In genomic region chr7:130273863-130274262, GRCh38 we compare ENCODE assay signal across 10 cellular contexts. TPM values are rescaled to one million over a fixed set of nuclear protein-coding genes. Genes with fewer than 3 reads are reported as not detected.
DNase-seq lines count a peak whose midpoint lies in the region; ATAC-seq, FAIRE-seq and TF ChIP-seq lines count a peak whose summit lies in the region.
"Had no signal": no experiment of that assay in that cellular context is flagged by ENCODE, and none has a peak within 500 bp of the region (broad histone marks: within the 10 kb centered on the region; RNA-seq: fewer than 3 reads in every experiment).

No MANE protein-coding gene starts in this region.

- H4K5ac ChIP-seq in H1 (ENCODE audit: insufficient read length, low read depth, low read length): peak overlapping the region; percentile 18

- no peaks in the 10 kb centered on the region; the same call in 1 of the 2 replicates for H3K23me2 ChIP-seq in H1 (ENCODE audit: low read depth, low read length)

- TF ChIP-seq POLR2A in H1 (IDR thresholded peaks at IDR 0.05; ENCODE audit: control extremely low read depth in 1 of 2, low read depth in 2 of 2, low read length in 2 of 2): no peak

- no peaks in the 10 kb centered on the region for H3K27me3 Mint-ChIP-seq in neural crest cell (ENCODE audit: low read depth)

- no peak overlapping the region for H2BK20ac ChIP-seq in H1 (ENCODE audit: low read length)

- H4K20me1 ChIP-seq in H1 (replicated peaks in 1 of 2; ENCODE audit: control insufficient read depth in 1 of 2, insufficient read depth in 2 of 2, low read length in 2 of 2): no peaks in the 10 kb centered on the region

- peaks cover 71% of the 10 kb centered on the region for H3K4me1 Mint-ChIP-seq in neural crest cell

- no peaks in the 10 kb centered on the region for H3K79me1 ChIP-seq in H1 (ENCODE audit: low read depth, low read length)

- peak overlapping the region; percentile 90 for H3K4me3 Mint-ChIP-seq in neural crest cell

- no peak overlapping the region for H3K56ac ChIP-seq in H1 (replicated peaks; ENCODE audit: insufficient read length, low read depth, low read length)

- H3K27ac Mint-ChIP-seq in neural crest cell (ENCODE audit: unreplicated experiment): peak overlapping the region; percentile 96
- H3K27ac Mint-ChIP-seq: stimulated activated naive CD8-positive, alpha-beta T cell treated with anti-CD3 and anti-CD28 coated beads, Interleukin-15, Interleukin-2, amounts not matched to agents 100 ng/mL and 50 ng/mL, for 24 hours had no signal

- WGBS in H1 (ENCODE audit: extremely low coverage in 1 of 2, insufficient coverage in 1 of 2, insufficient read length in 1 of 2, insufficient replicate concordance in 2 of 2, low coverage in 1 of 2, low lambda C conversion rate in 2 of 2, missing lambda C conversion rate in 1 of 2), 2 experiments: 22% methylated on average over 6 of the region's 11 CpGs; no CpG with 5 or more reads in 1 of the 2 experiments

- peak overlapping the region in 3 of 4 experiments; percentile 13 to 54 (median 29); a peak in 6 of 8 replicates for H3K4me3 ChIP-seq in H1 (ENCODE audit: extremely low read depth in 1 of 4, insufficient read depth in 2 of 4, low read depth in 3 of 4, low read length in 4 of 4)

- peak overlapping the region; percentile 63 to 77 for H3K4me2 ChIP-seq in H1 (ENCODE audit: insufficient read depth in 1 of 2, low read depth in 2 of 2, low read length in 2 of 2)

- no peak overlapping the region for H2BK5ac ChIP-seq in H1 (ENCODE audit: low read depth, low read length)

- peaks cover 2% of the 10 kb centered on the region for H3K36me3 Mint-ChIP-seq in neural crest cell (ENCODE audit: low read depth)

- no peaks in the 10 kb centered on the region for H3K9me3 ChIP-seq in H1 (ENCODE audit: insufficient read depth in 2 of 2, low read depth in 1 of 2, low read length in 1 of 2)

- H3K4ac ChIP-seq in H1 (replicated peaks; ENCODE audit: insufficient read length, low read depth, low read length): no peak overlapping the region

- peak overlapping the region; percentile 16; the same call in 1 of the 2 replicates for H3K18ac ChIP-seq in H1 (ENCODE audit: extremely low read depth, low read length)

- no peak overlapping the region for H4K91ac ChIP-seq in H1 (replicated peaks; ENCODE audit: insufficient read length, low read length)

- H2BK12ac ChIP-seq in H1 (ENCODE audit: low read depth, low read length): no peak overlapping the region

- H4K8ac ChIP-seq in H1 (ENCODE audit: extremely low read depth, insufficient read depth, low read length): no peak overlapping the region

- no peak overlapping the region for H2BK15ac ChIP-seq in H1 (ENCODE audit: low read length)

- TF ChIP-seq CTCF in H1 (IDR thresholded peaks at IDR 0.05; ENCODE audit: control extremely low read depth in 1 of 3, insufficient read depth in 1 of 3, low read depth in 1 of 3, low read length in 3 of 3): no peak
- peak; percentile 30 for TF ChIP-seq CTCF in neural crest cell (conservative IDR thresholded peaks at IDR 0.05)

- no peak for TF ChIP-seq RAD21 in H1 (IDR thresholded peaks at IDR 0.05 in 1 of 2, conservative IDR thresholded peaks at IDR 0.05 in 1 of 2; ENCODE audit: low read depth in 2 of 2, low read length in 2 of 2)

- H3K23ac ChIP-seq in H1 (ENCODE audit: insufficient read length): no peak overlapping the region

- H3K9me3 Mint-ChIP-seq in neural crest cell: peaks cover 7% of the 10 kb centered on the region
- H3K9me3 Mint-ChIP-seq: stimulated activated naive CD8-positive, alpha-beta T cell treated with anti-CD3 and anti-CD28 coated beads, Interleukin-15, Interleukin-2, amounts not matched to agents 100 ng/mL and 50 ng/mL, for 24 hours had no signal

- peaks cover 6 to 27% (median 17%) of the 10 kb centered on the region in 4 experiments for H3K4me1 ChIP-seq in H1 (replicated peaks in 1 of 4; ENCODE audit: control insufficient read depth in 3 of 4, insufficient read depth in 4 of 4, low read length in 3 of 4)

- H3K36me3 ChIP-seq in H1 (ENCODE audit: control insufficient read depth in 2 of 4, insufficient read depth in 4 of 4, low read length in 3 of 4): no peaks in the 10 kb centered on the region

- no peak overlapping the region for H2AFZ ChIP-seq in H1 (ENCODE audit: low read length)

- H3K27ac ChIP-seq in H1 (ENCODE audit: low read depth, low read length): peak overlapping the region; percentile 55

- DNase-seq in EH (ENCODE audit: low read depth) (peak; percentile 51), NCI-H2081 treated with DMSO at 0.1 percent for 48 hours (lab: John Stamatoyannopoulos, UW) (peak; percentile 80), H1 (ENCODE audit: low read depth in 1 of 2, low spot score in 2 of 2) (no peak), neural crest cell (ENCODE audit: low read depth, low spot score) (no peak), ureter (ENCODE audit: low spot score) (no peak), AML-193 (lab: John Stamatoyannopoulos, UW) (no peak), ACHN (no peak)

- no peak for TF ChIP-seq EP300 in H1 (IDR thresholded peaks at IDR 0.05; ENCODE audit: borderline replicate concordance in 1 of 2, low read depth in 2 of 2, low read length in 2 of 2)

- FAIRE-seq in H1 (lab: Jason Lieb, UNC): no peak

- POLR2A ChIA-PET in H1 (lab: Charles Lee; ENCODE audit: partially characterized antibody): interaction anchor here (0.6 to 3.9 kb wide), 9 partner anchors 17 to 217 kb away, joined by 3 to 14 read pairs (median 5); partner anchors contain the start of gene TMEM209

- no peak overlapping the region for H2AK5ac ChIP-seq in H1 (ENCODE audit: low read depth, low read length)

- CTCF ChIA-PET in H1 (lab: Charles Lee; ENCODE audit: partially characterized antibody): interaction anchor here (1.1 to 2.5 kb wide), 8 partner anchors 10 to 230 kb away, joined by 3 to 10 read pairs (median 4); no protein-coding TSS in a partner anchor

- no peak overlapping the region for H2BK120ac ChIP-seq in H1 (replicated peaks; ENCODE audit: low read depth, low read length)

- H3K9ac ChIP-seq in H1 (replicated peaks in 1 of 4; ENCODE audit: extremely low read depth in 1 of 4, low read depth in 3 of 4, low read length in 3 of 4): 0 out of 7 replicates have a peak overlapping the region, but pooled peaks of 1 of the 4 experiments have one; percentile 29

- no peak for ATAC-seq in GM21528 (IDR thresholded peaks at IDR 0.05; ENCODE audit: low FRiP score, unreplicated experiment)
- ATAC-seq: SK-N-SH treated with all-trans-retinoic acid at 6 μM for 48 hours had no signal

- H3K14ac ChIP-seq in H1 (ENCODE audit: insufficient read length): no peak overlapping the region

- H3K79me2 ChIP-seq in H1 (ENCODE audit: control insufficient read depth in 1 of 2, insufficient read depth in 2 of 2, low read length in 2 of 2): no peaks in the 10 kb centered on the region

- in situ Hi-C loops in ACHN (cut with HindIII; ENCODE audit: low pct_ligation_motif_present, low pct_unique_long_range_greater_than_20kb, low sequenced_read_pairs): no loop called here

- H3K27me3 ChIP-seq in H1 (replicated peaks in 1 of 4; ENCODE audit: control insufficient read depth in 3 of 4, extremely low read depth in 1 of 4, insufficient read depth in 3 of 4, low read length in 3 of 4): no peaks in the 10 kb centered on the region

TF ChIP-seq in H1, 55 proteins besides CTCF, POLR2A, EP300 and RAD21 (continues in another document):
- TF ChIP-seq E2F6 (IDR thresholded peaks at IDR 0.05) (no peak), RXRA (IDR thresholded peaks at IDR 0.05; ENCODE audit: insufficient read depth, low read depth, low read length) (no peak), JUN (IDR thresholded peaks at IDR 0.05; ENCODE audit: low read depth, low read length) (no peak), ATF3 (IDR thresholded peaks at IDR 0.05; ENCODE audit: insufficient read depth, low read depth, low read length) (no peak)

RNA-seq across cellular contexts. Expression of gene CPA2, which starts 7.2 kb away (rescaled TPM):
- 0.31 TPM in 1 of 2 replicates, not detected in the other for total RNA-seq in H1 (2021; fragmentation: NEBNext Ultra II Directional; extraction: Animal tissue kit (Norgen Biotek cat#: 25700))
- 0.21 and 0.22 TPM in 2 replicates for polyA plus RNA-seq in H1 (2011; rRNA removed)
- 0.25 TPM for polyA plus RNA-seq in H1 (2011; cell fraction: cytosol; rRNA removed)
- 0.16 TPM for polyA plus RNA-seq in H1 (2011; cell fraction: nucleus; rRNA removed)
- 0.19 TPM in 1 of 4 replicates, not detected in the others for polyA plus RNA-seq in H1 (2012, experiment 1 of 2)
- polyA plus RNA-seq in H1 (2012, experiment 2 of 2): not detected
- 0.12 TPM for polyA plus RNA-seq in H1 (2013, experiment 1 of 2)
- 0.11 TPM for polyA plus RNA-seq in H1 (2013, experiment 2 of 2)
- polyA minus RNA-seq in H1 (2011; rRNA and poly(A)+ RNA removed): 0.17 and 0.54 TPM in 2 replicates
- not detected for polyA minus RNA-seq in H1 (2011; cell fraction: cytosol; rRNA and poly(A)+ RNA removed)
- not detected for polyA minus RNA-seq in H1 (2011; cell fraction: nucleus; rRNA and poly(A)+ RNA removed)
- 0.55 and 1.2 TPM in 2 replicates for total RNA-seq in neural crest cell
- not detected for total RNA-seq in ureter

RNA-seq across cellular contexts. Expression of gene CPA4, which starts 19.1 kb away (rescaled TPM):
- not detected in 2 replicates for total RNA-seq in H1 (2021; fragmentation: NEBNext Ultra II Directional; extraction: Animal tissue kit (Norgen Biotek cat#: 25700))
- polyA plus RNA-seq in H1 (2011; rRNA removed): 0.03 TPM in 1 of 2 replicates, not detected in the other
- polyA plus RNA-seq in H1 (2011; cell fraction: cytosol; rRNA removed): not detected
- polyA plus RNA-seq in H1 (2011; cell fraction: nucleus; rRNA removed): 0.03 TPM
- 0.29 TPM in 1 of 4 replicates, not detected in the others for polyA plus RNA-seq in H1 (2012, experiment 1 of 2)
- not detected for polyA plus RNA-seq in H1 (2012, experiment 2 of 2)
- polyA plus RNA-seq in H1 (2013, experiment 1 of 2): 0.08 TPM
- polyA plus RNA-seq in H1 (2013, experiment 2 of 2): 0.09 TPM
- polyA minus RNA-seq in H1 (2011; rRNA and poly(A)+ RNA removed): not detected in 2 replicates
- not detected for polyA minus RNA-seq in H1 (2011; cell fraction: cytosol; rRNA and poly(A)+ RNA removed)
- not detected for polyA minus RNA-seq in H1 (2011; cell fraction: nucleus; rRNA and poly(A)+ RNA removed)
- total RNA-seq in neural crest cell (0.41 and 0.72 TPM in 2 replicates), ureter (not detected)

Comparison
In these comparisons a context has a peak if more than half of its experiments do, and no peak if none do; other contexts are left out.
1. DNase-seq: peak in EH (single experiment) and NCI-H2081 treated with DMSO at 0.1 percent for 48 hours (single experiment); none in H1 (0 of 2), neural crest cell (single experiment), ureter (single experiment), AML-193 (0 of 2) and ACHN (single experiment).